Comparison of ENCODE assay signal across 9 cellular contexts in genomic region chr14:89340200-89340667, GRCh38.
A peak's percentile ranks its signal among the peaks of the same experiment; 100 is the strongest.
DNase-seq lines count a peak whose midpoint lies in the region; ATAC-seq and TF ChIP-seq lines count a peak whose summit lies in the region.
"Had no signal": no experiment of that assay in that cellular context is flagged by ENCODE, and none has a peak within 500 bp of the region (broad histone marks: within the 10 kb centered on the region; RNA-seq: fewer than 3 reads in every experiment).

No MANE protein-coding gene starts in this region.

- peak overlapping the region; percentile 4 for H3K27ac ChIP-seq in RWPE2 (ENCODE audit: poor library complexity, severe bottlenecking)
- H3K27ac ChIP-seq in WERI-Rb-1, result no peak overlapping the region

- H3K4me1 Mint-ChIP-seq in activated naive CD4-positive, alpha-beta T cell treated with anti-CD3 and anti-CD28 coated beads, Interleukin-2, amount 10 ng/mL, durations not matched to agents 7 days and 5 days, result peaks cover 7% of the 10 kb centered on the region
- H3K4me1 Mint-ChIP-seq in stimulated activated naive CD8-positive, alpha-beta T cell treated with anti-CD3 and anti-CD28 coated beads, Interleukin-15, amount 100 ng/mL, for 72 hours, result peaks cover 54% of the 10 kb centered on the region

- H3K27ac Mint-ChIP-seq in activated naive CD4-positive, alpha-beta T cell treated with anti-CD3 and anti-CD28 coated beads, Interleukin-2, amount 10 ng/mL, durations not matched to agents 7 days and 5 days, result no peak overlapping the region
- no peak overlapping the region for H3K27ac Mint-ChIP-seq in stimulated activated naive CD8-positive, alpha-beta T cell treated with anti-CD3 and anti-CD28 coated beads, Interleukin-15, amount 100 ng/mL, for 72 hours

- H3K9me3 ChIP-seq in ES-I3 (ENCODE audit: control insufficient read depth, insufficient read depth, low read length), result no peaks in the 10 kb centered on the region
- H3K9me3 ChIP-seq in RWPE2 (ENCODE audit: severe bottlenecking), result no peaks in the 10 kb centered on the region
- no peaks in the 10 kb centered on the region for H3K9me3 ChIP-seq in WERI-Rb-1 (ENCODE audit: severe bottlenecking)

- TF ChIP-seq CTCF in RWPE2 (IDR thresholded peaks at IDR 0.05; ENCODE audit: poor library complexity, severe bottlenecking), result no peak
- TF ChIP-seq CTCF in fibroblast of mammary gland (conservative IDR thresholded peaks at IDR 0.05; ENCODE audit: control insufficient read depth, insufficient read depth, low read depth, low read length), result no peak
- no peak for TF ChIP-seq CTCF in omental fat pad (IDR thresholded peaks at IDR 0.05)
- TF ChIP-seq CTCF in WERI-Rb-1 (IDR thresholded peaks at IDR 0.05; ENCODE audit: low read depth, low read length), result no peak

- H3K36me3 Mint-ChIP-seq in activated naive CD4-positive, alpha-beta T cell treated with anti-CD3 and anti-CD28 coated beads, Interleukin-2, amount 10 ng/mL, durations not matched to agents 7 days and 5 days, result peaks cover 21% of the 10 kb centered on the region

- no peaks in the 10 kb centered on the region for H3K9me3 Mint-ChIP-seq in activated naive CD4-positive, alpha-beta T cell treated with anti-CD3 and anti-CD28 coated beads, Interleukin-2, amount 10 ng/mL, durations not matched to agents 7 days and 5 days
- H3K9me3 Mint-ChIP-seq in stimulated activated naive CD8-positive, alpha-beta T cell treated with anti-CD3 and anti-CD28 coated beads, Interleukin-15, amount 100 ng/mL, for 72 hours, result no peaks in the 10 kb centered on the region
- H3K9me3 Mint-ChIP-seq: activated naive CD4-positive, alpha-beta T cell treated with anti-CD3 and anti-CD28 coated beads, Interleukin-2, amount 50 U/mL, for 24 hours had no signal

- no peak overlapping the region for H3K4me3 ChIP-seq in RWPE2 (ENCODE audit: severe bottlenecking)
- no peak overlapping the region for H3K4me3 ChIP-seq in fibroblast of mammary gland (ENCODE audit: control insufficient read depth, low read depth, low read length)
- H3K4me3 ChIP-seq in WERI-Rb-1 (ENCODE audit: low read depth, low read length), result no peak overlapping the region

- DNase-seq in RWPE2 (ENCODE audit: low spot score) (no peak), fibroblast of mammary gland (ENCODE audit: low read depth) (peak; percentile 55), omental fat pad (ENCODE audit: low spot score) (no peak), NCI-H1092 (lab: John Stamatoyannopoulos, UW) (no peak), WERI-Rb-1 (no peak)
- DNase-seq in activated naive CD4-positive, alpha-beta T cell treated with anti-CD3 and anti-CD28 coated beads, Interleukin-2, amount 10 ng/mL, durations not matched to agents 7 days and 5 days, result no peak
- DNase-seq in stimulated activated naive CD8-positive, alpha-beta T cell treated with anti-CD3 and anti-CD28 coated beads, Interleukin-15, amount 100 ng/mL, for 72 hours, result no peak

- H3K4me1 ChIP-seq in ES-I3 (ENCODE audit: insufficient read depth, low read length), result peaks cover 55% of the 10 kb centered on the region
- peaks cover 11% of the 10 kb centered on the region for H3K4me1 ChIP-seq in RWPE2 (ENCODE audit: insufficient read depth, poor library complexity, severe bottlenecking)

- ATAC-seq in RWPE2 (ENCODE audit: low read depth) (peak; percentile 64), omental fat pad (ENCODE audit: low FRiP score) (peak; percentile 60)
- ATAC-seq in stimulated activated naive CD8-positive, alpha-beta T cell treated with anti-CD3 and anti-CD28 coated beads, Interleukin-15, amount 100 ng/mL, for 72 hours, result no peak

- H3K27me3 ChIP-seq in RWPE2 (ENCODE audit: insufficient read depth, poor library complexity, severe bottlenecking), result no peaks in the 10 kb centered on the region
- H3K27me3 ChIP-seq in WERI-Rb-1 (ENCODE audit: insufficient read depth, low read depth, severe bottlenecking), result no peaks in the 10 kb centered on the region

- CTCF ChIA-PET in activated naive CD4-positive, alpha-beta T cell treated with anti-CD3 and anti-CD28 coated beads, Interleukin-2, amount 10 ng/mL, durations not matched to agents 7 days and 5 days (lab: Charles Lee), result no interaction called here

- no peak overlapping the region for H3K4me3 Mint-ChIP-seq in activated naive CD4-positive, alpha-beta T cell treated with anti-CD3 and anti-CD28 coated beads, Interleukin-2, amount 10 ng/mL, durations not matched to agents 7 days and 5 days
- no peak overlapping the region for H3K4me3 Mint-ChIP-seq in stimulated activated naive CD8-positive, alpha-beta T cell treated with anti-CD3 and anti-CD28 coated beads, Interleukin-15, amount 100 ng/mL, for 72 hours
- H3K4me3 Mint-ChIP-seq: activated naive CD4-positive, alpha-beta T cell treated with anti-CD3 and anti-CD28 coated beads, Interleukin-2, amount 50 U/mL, for 24 hours had no signal

- peak overlapping the region; percentile 8; the same call in 1 of the 2 replicates for H3K9ac ChIP-seq in ES-I3 (ENCODE audit: low read depth, low read length)

- H3K36me3 ChIP-seq in ES-I3 (ENCODE audit: insufficient read depth, low read length), result no peaks in the 10 kb centered on the region
- H3K36me3 ChIP-seq in RWPE2 (ENCODE audit: low read depth), result no peaks in the 10 kb centered on the region
- H3K36me3 ChIP-seq in WERI-Rb-1, result no peaks in the 10 kb centered on the region

- no peaks in the 10 kb centered on the region for H3K27me3 Mint-ChIP-seq in activated naive CD4-positive, alpha-beta T cell treated with anti-CD3 and anti-CD28 coated beads, Interleukin-2, amount 10 ng/mL, durations not matched to agents 7 days and 5 days
- no peaks in the 10 kb centered on the region for H3K27me3 Mint-ChIP-seq in stimulated activated naive CD8-positive, alpha-beta T cell treated with anti-CD3 and anti-CD28 coated beads, Interleukin-15, amount 100 ng/mL, for 72 hours
- H3K27me3 Mint-ChIP-seq: activated naive CD4-positive, alpha-beta T cell treated with anti-CD3 and anti-CD28 coated beads, Interleukin-2, amount 50 U/mL, for 24 hours had no signal
